1 cellular context compared by ENCODE assay signal in the genomic region with DNA sequence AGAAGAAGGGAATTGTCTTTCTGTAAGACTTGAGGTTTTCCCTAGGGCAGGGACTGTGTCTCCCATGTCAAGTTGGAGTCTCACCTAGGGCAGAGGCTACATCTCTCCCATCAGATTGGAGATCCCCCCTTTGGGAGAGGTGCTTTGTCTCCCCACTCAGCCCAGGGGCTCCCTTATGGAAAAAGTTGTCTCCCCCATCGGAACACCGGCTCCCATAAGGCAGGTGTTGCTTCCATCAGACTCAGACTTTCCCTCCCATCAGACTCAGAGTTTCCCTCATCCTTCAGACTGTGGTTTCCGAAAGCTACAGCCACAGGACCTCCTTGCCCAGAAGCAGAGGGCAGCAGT.
TF ChIP-seq lines count a peak whose summit lies in the region.

No MANE protein-coding gene starts in this region.

TF ChIP-seq in SK-N-SH, 30 proteins besides CTCF, POLR2A, EP300 and RAD21:
- no peak for TF ChIP-seq FOSL2 (IDR thresholded peaks at IDR 0.05; ENCODE audit: borderline replicate concordance, low read depth)
- no peak for TF ChIP-seq POLR2AphosphoS5 (IDR thresholded peaks at IDR 0.05; ENCODE audit: low read depth, low read length)
- TF ChIP-seq FOXM1 (IDR thresholded peaks at IDR 0.05; ENCODE audit: low read depth), result no peak
- no peak for TF ChIP-seq YY1 (IDR thresholded peaks at IDR 0.05; ENCODE audit: low read depth)
- TF ChIP-seq TAF1 (IDR thresholded peaks at IDR 0.05; ENCODE audit: borderline replicate concordance, low read depth, low read length), result no peak
- TF ChIP-seq MXI1 (IDR thresholded peaks at IDR 0.05; ENCODE audit: low read depth, low read length), result no peak
- no peak for TF ChIP-seq RXRA (IDR thresholded peaks at IDR 0.05; ENCODE audit: borderline replicate concordance, low read depth)
- no peak for TF ChIP-seq GATA2 (CRISPR knock-in tag; IDR thresholded peaks at IDR 0.05)
- TF ChIP-seq, protein P1, sequence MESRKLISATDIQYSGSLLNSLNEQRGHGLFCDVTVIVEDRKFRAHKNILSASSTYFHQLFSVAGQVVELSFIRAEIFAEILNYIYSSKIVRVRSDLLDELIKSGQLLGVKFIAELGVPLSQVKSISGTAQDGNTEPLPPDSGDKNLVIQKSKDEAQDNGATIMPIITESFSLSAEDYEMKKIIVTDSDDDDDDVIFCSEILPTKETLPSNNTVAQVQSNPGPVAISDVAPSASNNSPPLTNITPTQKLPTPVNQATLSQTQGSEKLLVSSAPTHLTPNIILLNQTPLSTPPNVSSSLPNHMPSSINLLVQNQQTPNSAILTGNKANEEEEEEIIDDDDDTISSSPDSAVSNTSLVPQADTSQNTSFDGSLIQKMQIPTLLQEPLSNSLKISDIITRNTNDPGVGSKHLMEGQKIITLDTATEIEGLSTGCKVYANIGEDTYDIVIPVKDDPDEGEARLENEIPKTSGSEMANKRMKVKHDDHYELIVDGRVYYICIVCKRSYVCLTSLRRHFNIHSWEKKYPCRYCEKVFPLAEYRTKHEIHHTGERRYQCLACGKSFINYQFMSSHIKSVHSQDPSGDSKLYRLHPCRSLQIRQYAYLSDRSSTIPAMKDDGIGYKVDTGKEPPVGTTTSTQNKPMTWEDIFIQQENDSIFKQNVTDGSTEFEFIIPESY (IDR thresholded peaks at IDR 0.05; ENCODE audit: borderline replicate concordance, low read depth), result no peak
- TF ChIP-seq, protein P2, sequence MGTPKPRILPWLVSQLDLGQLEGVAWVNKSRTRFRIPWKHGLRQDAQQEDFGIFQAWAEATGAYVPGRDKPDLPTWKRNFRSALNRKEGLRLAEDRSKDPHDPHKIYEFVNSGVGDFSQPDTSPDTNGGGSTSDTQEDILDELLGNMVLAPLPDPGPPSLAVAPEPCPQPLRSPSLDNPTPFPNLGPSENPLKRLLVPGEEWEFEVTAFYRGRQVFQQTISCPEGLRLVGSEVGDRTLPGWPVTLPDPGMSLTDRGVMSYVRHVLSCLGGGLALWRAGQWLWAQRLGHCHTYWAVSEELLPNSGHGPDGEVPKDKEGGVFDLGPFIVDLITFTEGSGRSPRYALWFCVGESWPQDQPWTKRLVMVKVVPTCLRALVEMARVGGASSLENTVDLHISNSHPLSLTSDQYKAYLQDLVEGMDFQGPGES (IDR thresholded peaks at IDR 0.05; ENCODE audit: low read depth, low read length), result no peak
- TF ChIP-seq, protein P3, sequence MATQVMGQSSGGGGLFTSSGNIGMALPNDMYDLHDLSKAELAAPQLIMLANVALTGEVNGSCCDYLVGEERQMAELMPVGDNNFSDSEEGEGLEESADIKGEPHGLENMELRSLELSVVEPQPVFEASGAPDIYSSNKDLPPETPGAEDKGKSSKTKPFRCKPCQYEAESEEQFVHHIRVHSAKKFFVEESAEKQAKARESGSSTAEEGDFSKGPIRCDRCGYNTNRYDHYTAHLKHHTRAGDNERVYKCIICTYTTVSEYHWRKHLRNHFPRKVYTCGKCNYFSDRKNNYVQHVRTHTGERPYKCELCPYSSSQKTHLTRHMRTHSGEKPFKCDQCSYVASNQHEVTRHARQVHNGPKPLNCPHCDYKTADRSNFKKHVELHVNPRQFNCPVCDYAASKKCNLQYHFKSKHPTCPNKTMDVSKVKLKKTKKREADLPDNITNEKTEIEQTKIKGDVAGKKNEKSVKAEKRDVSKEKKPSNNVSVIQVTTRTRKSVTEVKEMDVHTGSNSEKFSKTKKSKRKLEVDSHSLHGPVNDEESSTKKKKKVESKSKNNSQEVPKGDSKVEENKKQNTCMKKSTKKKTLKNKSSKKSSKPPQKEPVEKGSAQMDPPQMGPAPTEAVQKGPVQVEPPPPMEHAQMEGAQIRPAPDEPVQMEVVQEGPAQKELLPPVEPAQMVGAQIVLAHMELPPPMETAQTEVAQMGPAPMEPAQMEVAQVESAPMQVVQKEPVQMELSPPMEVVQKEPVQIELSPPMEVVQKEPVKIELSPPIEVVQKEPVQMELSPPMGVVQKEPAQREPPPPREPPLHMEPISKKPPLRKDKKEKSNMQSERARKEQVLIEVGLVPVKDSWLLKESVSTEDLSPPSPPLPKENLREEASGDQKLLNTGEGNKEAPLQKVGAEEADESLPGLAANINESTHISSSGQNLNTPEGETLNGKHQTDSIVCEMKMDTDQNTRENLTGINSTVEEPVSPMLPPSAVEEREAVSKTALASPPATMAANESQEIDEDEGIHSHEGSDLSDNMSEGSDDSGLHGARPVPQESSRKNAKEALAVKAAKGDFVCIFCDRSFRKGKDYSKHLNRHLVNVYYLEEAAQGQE (IDR thresholded peaks at IDR 0.05; ENCODE audit: low read depth, low read length), result no peak
- TF ChIP-seq TEAD4 (IDR thresholded peaks at IDR 0.05; ENCODE audit: borderline replicate concordance, insufficient read depth), result no peak
- no peak for TF ChIP-seq RFX5 (IDR thresholded peaks at IDR 0.05; ENCODE audit: low read length)
- TF ChIP-seq NFIC (IDR thresholded peaks at IDR 0.05; ENCODE audit: borderline replicate concordance), result no peak
- no peak for TF ChIP-seq GABPA (IDR thresholded peaks at IDR 0.05; ENCODE audit: low read depth)
- no peak for TF ChIP-seq SMC3 (IDR thresholded peaks at IDR 0.05; ENCODE audit: low read depth, low read length)
- TF ChIP-seq, protein P4, sequence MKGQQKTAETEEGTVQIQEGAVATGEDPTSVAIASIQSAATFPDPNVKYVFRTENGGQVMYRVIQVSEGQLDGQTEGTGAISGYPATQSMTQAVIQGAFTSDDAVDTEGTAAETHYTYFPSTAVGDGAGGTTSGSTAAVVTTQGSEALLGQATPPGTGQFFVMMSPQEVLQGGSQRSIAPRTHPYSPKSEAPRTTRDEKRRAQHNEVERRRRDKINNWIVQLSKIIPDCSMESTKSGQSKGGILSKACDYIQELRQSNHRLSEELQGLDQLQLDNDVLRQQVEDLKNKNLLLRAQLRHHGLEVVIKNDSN (IDR thresholded peaks at IDR 0.05; ENCODE audit: borderline replicate concordance, low read depth), result no peak
- TF ChIP-seq ELF1 (IDR thresholded peaks at IDR 0.05), result no peak
- no peak for TF ChIP-seq CHD2 (IDR thresholded peaks at IDR 0.05; ENCODE audit: low read length, partially characterized antibody)
- TF ChIP-seq SIN3A (IDR thresholded peaks at IDR 0.05; ENCODE audit: borderline replicate concordance, low read depth, low read length), result no peak
